In genomic region chr7:137981668-137982067, GRCh38 we compare ENCODE assay signal across 1 cellular context.
TF ChIP-seq lines count a peak whose summit lies in the region.

No MANE protein-coding gene starts in this region.

TF ChIP-seq in GM12878, 131 proteins besides CTCF, POLR2A, EP300 and RAD21 (continued from another document and continues in another):
- peak; percentile 57 for TF ChIP-seq BCL3 (IDR thresholded peaks at IDR 0.05; ENCODE audit: borderline replicate concordance, insufficient read depth, low read depth, low read length, poor library complexity, severe bottlenecking)
- TF ChIP-seq PAX5 (IDR thresholded peaks at IDR 0.05; ENCODE audit: borderline replicate concordance, low read depth, low read length) = peak; percentile 56; the same call in 1 of the 2 replicates
- peak; percentile 86 for TF ChIP-seq NBN (IDR thresholded peaks at IDR 0.05)
- TF ChIP-seq SMAD1 (IDR thresholded peaks at IDR 0.05; ENCODE audit: low read depth, partially characterized antibody) = no peak
- no peak for TF ChIP-seq ZNF384 (IDR thresholded peaks at IDR 0.05; ENCODE audit: borderline replicate concordance, low read depth, low read length)
- TF ChIP-seq CHD1 (IDR thresholded peaks at IDR 0.05; ENCODE audit: low read depth, low read length) = no peak
- no peak for TF ChIP-seq SPI1 (IDR thresholded peaks at IDR 0.05; ENCODE audit: borderline replicate concordance, insufficient read depth, low read depth, low read length)
- TF ChIP-seq JUNB (IDR thresholded peaks at IDR 0.05) = peak; percentile 78
- TF ChIP-seq MAX (IDR thresholded peaks at IDR 0.05; ENCODE audit: low read depth, low read length) = no peak
- no peak for TF ChIP-seq ELK1 (IDR thresholded peaks at IDR 0.05; ENCODE audit: low read depth, low read length)
- no peak for TF ChIP-seq ZNF207 (IDR thresholded peaks at IDR 0.05; ENCODE audit: borderline replicate concordance)
- no peak for TF ChIP-seq SREBF1 (IDR thresholded peaks at IDR 0.05; ENCODE audit: low read length)
- peak; percentile 74 for TF ChIP-seq KLF5 (IDR thresholded peaks at IDR 0.05; ENCODE audit: partially characterized antibody)
- no peak for TF ChIP-seq NR2C2 (IDR thresholded peaks at IDR 0.05; ENCODE audit: borderline replicate concordance, control insufficient read depth, insufficient read length, low read depth)
- TF ChIP-seq ZBTB33 (IDR thresholded peaks at IDR 0.05) = peak; percentile 28; the same call in 1 of the 2 replicates
- TF ChIP-seq SMARCA5 (IDR thresholded peaks at IDR 0.05) = 0 out of 2 replicates have a peak, but pooled peaks have one; percentile 42
- peak; percentile 94 for TF ChIP-seq CREM (IDR thresholded peaks at IDR 0.05; ENCODE audit: low read depth)
- TF ChIP-seq SREBF2 (IDR thresholded peaks at IDR 0.05; ENCODE audit: low read length) = no peak
- TF ChIP-seq JUND (IDR thresholded peaks at IDR 0.05; ENCODE audit: low read depth, low read length) = no peak
- no peak for TF ChIP-seq WRNIP1 (IDR thresholded peaks at IDR 0.05; ENCODE audit: borderline replicate concordance, low read depth, low read length)
- 0 out of 2 replicates have a peak, but pooled peaks have one; percentile 68 for TF ChIP-seq CHD2 (IDR thresholded peaks at IDR 0.05; ENCODE audit: borderline replicate concordance, low read depth, low read length)
- TF ChIP-seq GATAD2B (conservative IDR thresholded peaks at IDR 0.05; ENCODE audit: low read depth) = no peak
- no peak for TF ChIP-seq BCLAF1 (IDR thresholded peaks at IDR 0.05)
- no peak for TF ChIP-seq HDGF (IDR thresholded peaks at IDR 0.05)
- TF ChIP-seq HDAC2 (IDR thresholded peaks at IDR 0.05) = no peak
- TF ChIP-seq RUNX3 (IDR thresholded peaks at IDR 0.05; ENCODE audit: low read length) = no peak
- TF ChIP-seq ZNF687 (IDR thresholded peaks at IDR 0.05) = peak; percentile 68
- no peak for TF ChIP-seq PML (IDR thresholded peaks at IDR 0.05; ENCODE audit: low read length)
- no peak; the same call in 1 of the 2 replicates for TF ChIP-seq MYB (IDR thresholded peaks at IDR 0.05; ENCODE audit: borderline replicate concordance, low read depth, low read length)
- peak; percentile 99 for TF ChIP-seq CBFB (IDR thresholded peaks at IDR 0.05; ENCODE audit: low read depth)
- TF ChIP-seq MEF2B (IDR thresholded peaks at IDR 0.05; ENCODE audit: partially characterized antibody, poor library complexity, severe bottlenecking) = peak; percentile 99
- no peak for TF ChIP-seq NRF1 (conservative IDR thresholded peaks at IDR 0.05; ENCODE audit: low read depth, low read length)
- TF ChIP-seq MTA2 (IDR thresholded peaks at IDR 0.05; ENCODE audit: low read depth) = peak; percentile 86
- TF ChIP-seq E4F1 (IDR thresholded peaks at IDR 0.05; ENCODE audit: borderline replicate concordance, partially characterized antibody) = no peak
- no peak for TF ChIP-seq USF2 (IDR thresholded peaks at IDR 0.05; ENCODE audit: borderline replicate concordance, low read depth, low read length)
- no peak for TF ChIP-seq RCOR1 (conservative IDR thresholded peaks at IDR 0.05; ENCODE audit: low read depth, low read length)
- TF ChIP-seq STAT3 (IDR thresholded peaks at IDR 0.05; ENCODE audit: low read depth, low read length) = peak; percentile 21; the same call in 1 of the 2 replicates
- no peak for TF ChIP-seq CUX1 (IDR thresholded peaks at IDR 0.05; ENCODE audit: insufficient replicate concordance, low read depth, low read length)
- no peak for TF ChIP-seq RFX5 (IDR thresholded peaks at IDR 0.05; ENCODE audit: low read depth, low read length)
- no peak for TF ChIP-seq CHD4 (IDR thresholded peaks at IDR 0.05)
- TF ChIP-seq HDAC6 (IDR thresholded peaks at IDR 0.05; ENCODE audit: unreplicated experiment) = no peak
- no peak for TF ChIP-seq EGR1 (IDR thresholded peaks at IDR 0.05; ENCODE audit: borderline replicate concordance in 1 of 2, low read depth in 2 of 2, low read length in 2 of 2)
